1 cellular context compared by ENCODE assay signal in the genomic region with DNA sequence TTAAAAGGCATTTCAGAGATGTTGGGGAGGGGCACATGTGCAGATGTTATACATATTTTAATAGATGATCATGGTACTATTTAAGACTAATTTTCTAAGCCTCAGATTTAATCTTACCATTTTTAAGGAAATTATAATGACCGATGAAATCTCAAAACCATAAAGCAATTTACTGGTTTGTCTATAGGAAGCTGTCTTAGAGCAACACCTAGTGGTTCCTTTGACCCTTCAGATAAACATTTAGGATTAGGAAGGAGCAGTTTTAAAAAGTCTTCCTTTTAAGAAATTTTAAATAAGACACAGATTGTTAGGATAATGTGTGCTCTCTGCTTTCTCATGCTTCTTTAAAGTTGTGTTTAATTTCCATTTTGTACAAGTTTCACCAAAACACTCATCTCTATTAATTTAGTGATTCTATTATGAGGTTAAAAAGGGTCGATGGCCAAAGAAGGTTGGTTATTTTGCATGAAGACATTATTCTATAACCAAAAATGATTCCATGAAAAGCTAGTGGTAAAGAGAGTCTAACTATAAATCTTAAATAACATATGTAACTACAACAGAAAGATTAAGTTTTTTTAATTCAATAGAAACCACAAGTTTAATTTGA.
TF ChIP-seq lines count a peak whose summit lies in the region.

No MANE protein-coding gene starts in this region.

TF ChIP-seq in GM23338, 12 proteins besides CTCF, POLR2A, EP300 and RAD21 (continued from another document):
- TF ChIP-seq ZNF462 (CRISPR knock-in tag; IDR thresholded peaks at IDR 0.05), result no peak
- TF ChIP-seq POLR2AphosphoS5 (IDR thresholded peaks at IDR 0.05; ENCODE audit: low read depth), result no peak
TF ChIP-seq in GM23338: peak in this region for 0.
